2 cellular contexts compared by ENCODE assay signal in genomic region chr3:183107372-183107771, GRCh38. TPM values are rescaled to one million over a fixed set of nuclear protein-coding genes. Genes with fewer than 3 reads are reported as not detected.
"Had no signal": no experiment of that assay in that cellular context is flagged by ENCODE, and none has a peak within 500 bp of the region (broad histone marks: within the 10 kb centered on the region; RNA-seq: fewer than 3 reads in every experiment).

No MANE protein-coding gene starts in this region.

RNA-seq across cellular contexts. Expression of gene LAMP3, which starts 55.2 kb away (rescaled TPM):
- total RNA-seq: Right ventricle myocardium inferior, RPMI7951 had no signal
